Comparison of ENCODE assay signal across 20 cellular contexts in the genomic region with DNA sequence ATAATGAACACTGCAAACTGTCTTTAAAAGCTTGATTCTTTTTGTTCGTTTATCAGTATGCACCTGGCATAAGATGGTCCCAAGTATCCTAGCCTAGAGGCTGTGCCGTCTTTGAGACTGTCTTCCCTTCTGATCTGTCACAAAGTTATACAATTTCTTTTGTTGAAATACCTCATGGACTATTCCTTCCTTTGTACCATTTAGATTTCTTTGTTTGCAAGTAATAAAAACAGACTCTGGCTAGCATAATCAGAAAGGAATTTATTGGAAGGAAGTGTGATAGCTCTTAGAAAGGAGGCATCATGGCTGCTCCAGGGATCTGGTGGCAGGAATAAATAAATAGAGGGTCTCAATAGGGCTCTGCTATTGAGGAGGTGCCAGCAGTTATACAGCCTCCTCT.
DNase-seq lines count a peak whose midpoint lies in the region; ATAC-seq, FAIRE-seq and TF ChIP-seq lines count a peak whose summit lies in the region.
"Had no signal": no experiment of that assay in that cellular context is flagged by ENCODE, and none has a peak within 500 bp of the region (broad histone marks: within the 10 kb centered on the region; RNA-seq: fewer than 3 reads in every experiment).

No MANE protein-coding gene starts in this region.

- no peaks in the 10 kb centered on the region for H3K27me3 Mint-ChIP-seq in progenitor cell of endocrine pancreas
- H3K27me3 Mint-ChIP-seq: CD4-positive, alpha-beta T cell had no signal

- H3K4me3 ChIP-seq in Karpas-422 (ENCODE audit: low read length) (no peak overlapping the region), aorta (ENCODE audit: low read length in 2 of 2) (no peak overlapping the region)
- H3K4me3 ChIP-seq: A549 had no signal

- WGBS in aorta, 2 donors, result 77 to 87% methylated on average over 2 of the region's 2 CpGs

- H3K4me3 Mint-ChIP-seq in progenitor cell of endocrine pancreas (ENCODE audit: low read depth), result no peak overlapping the region
- H3K4me3 Mint-ChIP-seq: CD4-positive, alpha-beta T cell had no signal

- H3K9me3 ChIP-seq in Karpas-422 (ENCODE audit: low read length) (no peaks in the 10 kb centered on the region), aorta (ENCODE audit: control insufficient read depth, low read length) (no peaks in the 10 kb centered on the region)
- H3K9me3 ChIP-seq: A549, Caco-2 had no signal

- H3K36me3 ChIP-seq in Karpas-422 (ENCODE audit: insufficient read depth, low read length) (no peaks in the 10 kb centered on the region), aorta (ENCODE audit: control insufficient read depth in 1 of 2, insufficient read depth in 2 of 2, low read length in 1 of 2) (peaks cover 0 to 2% of the 10 kb centered on the region in 2 donors)

- DNase-seq in Karpas-422 (no peak), dermis blood vessel endothelial cell (peak; percentile 41), kidney tubule cell (ENCODE audit: low spot score) (peak; percentile 2), progenitor cell of endocrine pancreas (ENCODE audit: low spot score, unreplicated experiment) (no peak), urothelium cell line (ENCODE audit: low spot score) (no peak), aorta (no peak), NCI-H1436 (lab: John Stamatoyannopoulos, UW) (no peak), posterior vena cava (ENCODE audit: low spot score) (no peak)
- DNase-seq: Caco-2; CD4-positive, alpha-beta T cell; GDM1; KG1; MV-4-11; NCI-H187; NCI-H2107; NCI-H226; NCI-H524 had no signal

- no peak for TF ChIP-seq CTCF in progenitor cell of endocrine pancreas (IDR thresholded peaks at IDR 0.05; ENCODE audit: unreplicated experiment)

- 0 out of 2 replicates have a peak, but pooled peaks cover 3% of the 10 kb centered on the region for H3K9me2 ChIP-seq in Karpas-422 (replicated peaks; ENCODE audit: insufficient read depth, low read length)

- peaks cover 20% of the 10 kb centered on the region for H3K4me1 ChIP-seq in Karpas-422 (ENCODE audit: low read length)
- no peaks in the 10 kb centered on the region for H3K4me1 ChIP-seq in aorta (ENCODE audit: control insufficient read depth in 1 of 2, insufficient read depth in 2 of 2, low read length in 2 of 2)
- H3K4me1 ChIP-seq: A549, Caco-2 had no signal

- no peak for FAIRE-seq in urothelium cell line (lab: Jason Lieb, UNC)
- FAIRE-seq: A549, H54, HepG2 had no signal

- H3K79me2 ChIP-seq in Karpas-422 (ENCODE audit: low read length), result no peaks in the 10 kb centered on the region

- H3K4me2 ChIP-seq in Karpas-422 (ENCODE audit: low read depth, low read length, poor library complexity, severe bottlenecking), result no peak overlapping the region
- H3K4me2 ChIP-seq: A549 had no signal

- intact Hi-C loops in aorta (cut with DNase I) (no loop called here), posterior vena cava (cut with DNase I) (no loop called here)

- peaks cover 39% of the 10 kb centered on the region for H3K4me1 Mint-ChIP-seq in progenitor cell of endocrine pancreas (ENCODE audit: low read depth)

- H3K27ac Mint-ChIP-seq in progenitor cell of endocrine pancreas, result peak overlapping the region; percentile 45
- H3K27ac Mint-ChIP-seq: CD4-positive, alpha-beta T cell had no signal

- no peak for ATAC-seq in aorta (ENCODE audit: low FRiP score)
- ATAC-seq: A549, HepG2 had no signal

- H3K9me3 Mint-ChIP-seq in progenitor cell of endocrine pancreas (ENCODE audit: low read depth), result peaks cover 6% of the 10 kb centered on the region
- H3K9me3 Mint-ChIP-seq: CD4-positive, alpha-beta T cell had no signal

- H3K27ac ChIP-seq in Karpas-422 (ENCODE audit: low read length) (no peak overlapping the region), aorta (ENCODE audit: low read depth in 1 of 2, low read length in 2 of 2) (no peak overlapping the region)
- H3K27ac ChIP-seq: A549 had no signal

- H2AFZ ChIP-seq in Karpas-422 (ENCODE audit: low read length), result 0 out of 2 replicates have a peak overlapping the region, but pooled peaks have one; percentile 5

- H3K27me3 ChIP-seq in Karpas-422 (ENCODE audit: low read length), result no peaks in the 10 kb centered on the region
- H3K27me3 ChIP-seq in aorta (ENCODE audit: control insufficient read depth in 1 of 2, insufficient read depth in 2 of 2, low read length in 1 of 2), result no peaks in the 10 kb centered on the region

- H3K9ac ChIP-seq in Karpas-422 (ENCODE audit: low read length), result no peak overlapping the region

- no peaks in the 10 kb centered on the region for H3K36me3 Mint-ChIP-seq in progenitor cell of endocrine pancreas (ENCODE audit: insufficient read depth)

- H4K20me1 ChIP-seq in Karpas-422 (ENCODE audit: insufficient read depth, low read depth, low read length), result no peaks in the 10 kb centered on the region

Comparison
In these comparisons a context has a peak if more than half of its experiments do, and no peak if none do; other contexts are left out.
1. DNase-seq: peak in dermis blood vessel endothelial cell (single experiment) and kidney tubule cell (single experiment); none in Karpas-422 (single experiment), progenitor cell of endocrine pancreas (single experiment), urothelium cell line (single experiment), aorta (0 of 2), NCI-H1436 (single experiment) and posterior vena cava (single experiment).